ENCODE assay signal across 8 cellular contexts in the genomic region with DNA sequence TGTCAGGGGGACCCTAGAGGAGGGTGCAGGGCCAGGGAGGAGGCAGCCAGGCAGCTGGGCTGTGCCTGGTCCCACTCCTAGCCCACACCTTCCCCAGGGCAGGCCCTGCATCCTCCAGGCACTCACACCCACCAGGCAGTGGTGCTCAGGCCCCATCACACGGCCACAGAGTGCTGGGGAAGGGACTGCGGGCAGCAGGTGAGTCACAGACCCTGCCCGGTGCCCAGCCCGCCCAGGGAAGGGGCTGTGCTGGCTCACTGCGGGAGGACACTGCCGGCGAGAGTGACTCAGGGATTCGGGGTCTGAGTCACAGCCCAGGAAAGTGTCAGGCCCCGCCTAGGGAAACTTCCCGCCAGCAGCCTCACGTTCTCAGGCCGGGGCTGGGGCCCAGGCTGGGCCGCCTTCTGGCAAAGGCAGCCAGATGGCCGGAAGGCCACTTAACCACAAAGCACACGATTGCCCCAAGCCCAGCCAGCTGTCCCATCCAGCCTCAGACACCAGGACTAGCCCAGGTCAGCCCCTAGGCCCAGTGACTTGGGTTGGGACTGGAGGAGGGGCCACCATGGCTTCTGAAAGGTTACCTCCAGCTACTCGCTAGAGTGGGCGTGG. TPM values are rescaled to one million over a fixed set of nuclear protein-coding genes. Genes with fewer than 3 reads are reported as not detected.
A peak's percentile ranks its signal among the peaks of the same experiment; 100 is the strongest.
DNase-seq lines count a peak whose midpoint lies in the region; ATAC-seq and TF ChIP-seq lines count a peak whose summit lies in the region.

No MANE protein-coding gene starts in this region.

- CTCF ChIA-PET in CD8-positive, alpha-beta T cell (lab: Charles Lee): interaction anchor here (1.8 kb wide), 1 partner anchor 15 kb away, joined by 5 read pairs; no protein-coding TSS in a partner anchor

- peaks cover 49% of the 10 kb centered on the region for H3K36me3 ChIP-seq in CD8-positive, alpha-beta T cell (ENCODE audit: insufficient read depth, low read length)

- H3K4me1 Mint-ChIP-seq in CD8-positive, alpha-beta T cell (ENCODE audit: low read depth): peaks cover 18% of the 10 kb centered on the region
- H3K4me1 Mint-ChIP-seq in T-helper 17 cell: peaks cover 19% of the 10 kb centered on the region

- DNase-seq in CD8-positive, alpha-beta T cell: peak in 5 of 7 experiments; percentile 39 to 57 (median 41)
- DNase-seq in T-helper 17 cell (no peak), astrocyte of the hippocampus (ENCODE audit: low read depth, low spot score) (peak; percentile 98), iPS-NIHi7 (ENCODE audit: extremely low spot score) (peak; percentile 92), NCI-H146 treated with DMSO at 0.1 percent for 48 hours (lab: John Stamatoyannopoulos, UW; ENCODE audit: unreplicated experiment) (no peak)
- peak; percentile 22 to 53 for DNase-seq in stimulated activated CD4-positive, alpha-beta T cell treated with anti-CD3 and anti-CD28 coated beads, Interleukin-15, amount 100 ng/mL, for 1 hour (ENCODE audit: low read depth in 1 of 2, low spot score in 1 of 2)

- no peaks in the 10 kb centered on the region for H3K9me3 ChIP-seq in CD8-positive, alpha-beta T cell (ENCODE audit: low read length)
- H3K9me3 ChIP-seq in T-helper 17 cell (ENCODE audit: control insufficient read depth, low read length, poor library complexity, severe bottlenecking): no peaks in the 10 kb centered on the region

- no peak for TF ChIP-seq CTCF in CD8-positive, alpha-beta T cell (IDR thresholded peaks at IDR 0.05)

- H3K4me3 ChIP-seq in CD8-positive, alpha-beta T cell (ENCODE audit: low read depth, low read length): no peak overlapping the region

- no peaks in the 10 kb centered on the region for H3K27me3 ChIP-seq in CD8-positive, alpha-beta T cell (ENCODE audit: insufficient read depth, low read length)

- H3K4me3 Mint-ChIP-seq in CD8-positive, alpha-beta T cell: no peak overlapping the region
- H3K4me3 Mint-ChIP-seq in T-helper 17 cell: no peak overlapping the region

- peaks cover 7% of the 10 kb centered on the region for H3K4me1 ChIP-seq in CD8-positive, alpha-beta T cell (ENCODE audit: insufficient read depth, low read length)

- peak overlapping the region; percentile 37 for H3K27ac Mint-ChIP-seq in CD8-positive, alpha-beta T cell
- H3K27ac Mint-ChIP-seq in T-helper 17 cell: peak overlapping the region; percentile 62

- peaks cover 66% of the 10 kb centered on the region for H3K36me3 Mint-ChIP-seq in CD8-positive, alpha-beta T cell
- no peaks in the 10 kb centered on the region for H3K36me3 Mint-ChIP-seq in T-helper 17 cell (ENCODE audit: low read depth)

- POLR2A ChIA-PET in CD8-positive, alpha-beta T cell (lab: Charles Lee): no interaction called here

- intact Hi-C loops in CD8-positive, alpha-beta T cell (cut with DNase I, micrococcal nuclease): loop anchor here (5.0 to 10.0 kb wide), 5 partner anchors 78 to 418 kb away; partner anchors contain the start of gene ERCC3 (in 1 of the 2)

- peak; percentile 57 for ATAC-seq in CD8-positive, alpha-beta T cell
- ATAC-seq in GM21360 (IDR thresholded peaks at IDR 0.05; ENCODE audit: unreplicated experiment) (peak; percentile 84), HG03571 (IDR thresholded peaks at IDR 0.05; ENCODE audit: unreplicated experiment) (peak; percentile 89), T-helper 17 cell (peak; percentile 65)

- H3K27ac ChIP-seq in CD8-positive, alpha-beta T cell (ENCODE audit: low read depth, low read length): no peak overlapping the region

- H3K27me3 Mint-ChIP-seq in CD8-positive, alpha-beta T cell (ENCODE audit: low read depth): no peaks in the 10 kb centered on the region
- no peaks in the 10 kb centered on the region for H3K27me3 Mint-ChIP-seq in T-helper 17 cell

- H3K9me3 Mint-ChIP-seq in CD8-positive, alpha-beta T cell: no peaks in the 10 kb centered on the region

RNA-seq across cellular contexts. Expression of gene BIN1, which starts 42.2 kb away (rescaled TPM):
- 10 to 100 TPM; 92.1 to 92.4 TPM for total RNA-seq in CD8-positive, alpha-beta T cell
- total RNA-seq in T-helper 17 cell: 100 to 1,000 TPM; 132 to 133 TPM

Comparison
In these comparisons a context has a peak if more than half of its experiments do, and no peak if none do; other contexts are left out.
1. DNase-seq: peak in CD8-positive, alpha-beta T cell (5 of 7), astrocyte of the hippocampus (single experiment), iPS-NIHi7 (single experiment) and stimulated activated CD4-positive, alpha-beta T cell treated with anti-CD3 and anti-CD28 coated beads, Interleukin-15, amount 100 ng/mL, for 1 hour (2 of 2); none in T-helper 17 cell (0 of 3) and NCI-H146 treated with DMSO at 0.1 percent for 48 hours (single experiment).
2. Peak in every context shown above with its lines, with median percentiles within 50 percentile points of each other: ATAC-seq.